ENCODE assay signal across 21 cellular contexts in the genomic region with DNA sequence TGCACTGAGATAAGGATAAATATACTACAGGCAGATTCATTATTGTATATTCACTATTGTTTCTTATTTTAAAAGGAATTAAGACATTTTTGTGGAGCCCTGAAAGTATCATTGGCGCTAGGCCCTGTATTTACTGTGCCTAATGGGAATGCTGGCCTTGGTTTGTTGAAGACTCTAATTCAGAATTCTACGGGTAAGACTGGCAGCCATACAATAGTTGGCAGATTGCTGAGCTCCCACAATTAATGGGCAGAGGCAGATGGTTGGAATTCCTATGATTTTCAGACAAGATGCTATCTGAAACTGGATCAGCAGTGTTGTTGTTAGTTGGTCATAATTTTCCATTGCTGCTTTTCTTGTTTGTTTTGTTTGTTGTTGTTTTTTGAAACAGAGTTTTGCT. TPM values are rescaled to one million over a fixed set of nuclear protein-coding genes. Genes with fewer than 3 reads are reported as not detected.
DNase-seq lines count a peak whose midpoint lies in the region; ATAC-seq and TF ChIP-seq lines count a peak whose summit lies in the region.
"Had no signal": no experiment of that assay in that cellular context is flagged by ENCODE, and none has a peak within 500 bp of the region (broad histone marks: within the 10 kb centered on the region; RNA-seq: fewer than 3 reads in every experiment).

No MANE protein-coding gene starts in this region.

- POLR2A ChIA-PET in Caco-2 (lab: Charles Lee) = no interaction called here

- TF ChIP-seq CTCF in Caco-2 (IDR thresholded peaks at IDR 0.05; ENCODE audit: insufficient read depth in 1 of 2, low read depth in 1 of 2, low read length in 1 of 2, severe bottlenecking in 1 of 2, unreplicated experiment in 1 of 2) (no peak), hepatocyte (IDR thresholded peaks at IDR 0.05; ENCODE audit: poor library complexity) (no peak)

- no peaks in the 10 kb centered on the region for H4K20me1 ChIP-seq in hepatocyte (ENCODE audit: insufficient read depth, poor library complexity, severe bottlenecking)

- no peak overlapping the region for H3K4me3 Mint-ChIP-seq in Caco-2 (ENCODE audit: unreplicated experiment)
- H3K4me3 Mint-ChIP-seq: B cell; CD4-positive, CD25-positive, alpha-beta regulatory T cell; GM23338 had no signal

- no peaks in the 10 kb centered on the region for H3K27me3 Mint-ChIP-seq in Caco-2 (ENCODE audit: insufficient read depth, unreplicated experiment)

- H3K9me3 Mint-ChIP-seq in Caco-2 (ENCODE audit: unreplicated experiment) = no peaks in the 10 kb centered on the region
- H3K9me3 Mint-ChIP-seq: GM23338 had no signal

- H3K9me2 ChIP-seq in hepatocyte (replicated peaks; ENCODE audit: insufficient read depth) = no peaks in the 10 kb centered on the region

- intact Hi-C loops in Caco-2 (cut with micrococcal nuclease; ENCODE audit: unreplicated experiment) = no loop called here

- 80% methylated on average over 2 of the region's 2 CpGs for WGBS in hepatocyte (ENCODE audit: low lambda C conversion rate, missing lambda C conversion rate)

- no peaks in the 10 kb centered on the region for H3K36me3 Mint-ChIP-seq in Caco-2 (ENCODE audit: insufficient read depth, unreplicated experiment)
- H3K36me3 Mint-ChIP-seq: CD4-positive, CD25-positive, alpha-beta regulatory T cell had no signal

- no peak overlapping the region for H3K4me2 ChIP-seq in hepatocyte
- H3K4me2 ChIP-seq: GM23338 had no signal

- no peaks in the 10 kb centered on the region for H3K79me2 ChIP-seq in hepatocyte

- no peak overlapping the region for H3K27ac ChIP-seq in hepatocyte

- CTCF ChIA-PET in Caco-2 (lab: Charles Lee) = no interaction called here

- H3K4me3 ChIP-seq in Caco-2 (ENCODE audit: low read depth, low read length) (no peak overlapping the region), hepatocyte (no peak overlapping the region)
- H3K4me3 ChIP-seq: GM23338 had no signal

- H3K27me3 ChIP-seq in Caco-2 (replicated peaks; ENCODE audit: control insufficient read depth, insufficient read depth, low read length) (no peaks in the 10 kb centered on the region), hepatocyte (no peaks in the 10 kb centered on the region)

- H3K36me3 ChIP-seq in Caco-2 (ENCODE audit: control insufficient read depth, insufficient read depth, low read length) (no peaks in the 10 kb centered on the region), hepatocyte (replicated peaks; ENCODE audit: insufficient read depth, low read depth) (no peaks in the 10 kb centered on the region)

- no peak overlapping the region for H3K27ac Mint-ChIP-seq in Caco-2 (ENCODE audit: unreplicated experiment)
- H3K27ac Mint-ChIP-seq: B cell; CD4-positive, CD25-positive, alpha-beta regulatory T cell; GM23338 had no signal

- no peak for ATAC-seq in HG02970 (IDR thresholded peaks at IDR 0.05; ENCODE audit: low FRiP score, unreplicated experiment)
- ATAC-seq: GM23338, HCT116 had no signal

- no TSS peak for BruUV-seq in Caco-2 (replicated peaks; lab: Mats Ljungman, UMichigan)

- DNase-seq in D341Med (ENCODE audit: low spot score) = peak; percentile 24
- DNase-seq in LHCN-M2 (ENCODE audit: low read depth) = peak; percentile 21
- peak; percentile 52 to 78 for DNase-seq in NCI-H524 (lab: John Stamatoyannopoulos, UW)
- peak; percentile 71 for DNase-seq in myocyte (ENCODE audit: low read depth)
- DNase-seq in Caco-2 = no peak
- DNase-seq in NCI-H2081 (lab: John Stamatoyannopoulos, UW) = no peak
- DNase-seq in hepatocyte (ENCODE audit: low spot score) = no peak
- DNase-seq: ACHN; CD4-positive, CD25-positive, alpha-beta regulatory T cell; COR-L47; DMS53; Kasumi-1; NCI-H1105; NCI-H345; OCI-M1; SHP77; T-helper 1 cell had no signal

- H3K9me3 ChIP-seq in Caco-2 = no peaks in the 10 kb centered on the region
- no peaks in the 10 kb centered on the region for H3K9me3 ChIP-seq in hepatocyte (ENCODE audit: low read depth)

- H3K4me1 Mint-ChIP-seq in Caco-2 (ENCODE audit: low read depth, unreplicated experiment) = peaks cover 1% of the 10 kb centered on the region
- H3K4me1 Mint-ChIP-seq: B cell; CD4-positive, CD25-positive, alpha-beta regulatory T cell; GM23338 had no signal

- no peak overlapping the region for H2AFZ ChIP-seq in hepatocyte
- H2AFZ ChIP-seq: GM23338 had no signal

- H3K4me1 ChIP-seq in Caco-2 = no peaks in the 10 kb centered on the region
- no peaks in the 10 kb centered on the region for H3K4me1 ChIP-seq in hepatocyte (ENCODE audit: insufficient read depth)

RNA-seq across cellular contexts. Expression of a gene that starts 14.7 kb away (rescaled TPM):
- 1.7 and 1.9 TPM in 2 replicates for total RNA-seq in LHCN-M2 (2014; rRNA removed)
- polyA plus RNA-seq in LHCN-M2 (2012) = 0.79 TPM
- 3.5 and 3.6 TPM in 2 replicates for total RNA-seq in myocyte
- polyA plus RNA-seq in myocyte (2012) = 1.8 TPM
- total RNA-seq in Caco-2 (2022) = 1.5 and 1.7 TPM in 2 replicates
- 1.9 and 2.0 TPM in 2 replicates for total RNA-seq in hepatocyte
- polyA plus RNA-seq in hepatocyte = 0.54 and 0.56 TPM in 2 replicates

RNA-seq across cellular contexts. Expression of a gene that starts 15.0 kb away (rescaled TPM):
- total RNA-seq in LHCN-M2 (2014; rRNA removed) = 29.2 and 39.3 TPM in 2 replicates
- 99.3 TPM for polyA plus RNA-seq in LHCN-M2 (2012)
- 35.5 and 35.7 TPM in 2 replicates for total RNA-seq in myocyte
- polyA plus RNA-seq in myocyte (2012) = 130 TPM
- total RNA-seq in Caco-2 (2022) = 70.2 and 74.2 TPM in 2 replicates
- total RNA-seq in hepatocyte = 56.4 and 63.2 TPM in 2 replicates
- polyA plus RNA-seq in hepatocyte = 191 and 207 TPM in 2 replicates

Comparison
In these comparisons a context has a peak if more than half of its experiments do, and no peak if none do; other contexts are left out.
1. DNase-seq: peak in D341Med (single experiment), LHCN-M2 (single experiment), NCI-H524 (2 of 2) and myocyte (single experiment); none in Caco-2 (0 of 2), NCI-H2081 (0 of 2) and hepatocyte (single experiment).